Comparison of ENCODE assay signal across 18 cellular contexts in the genomic region with DNA sequence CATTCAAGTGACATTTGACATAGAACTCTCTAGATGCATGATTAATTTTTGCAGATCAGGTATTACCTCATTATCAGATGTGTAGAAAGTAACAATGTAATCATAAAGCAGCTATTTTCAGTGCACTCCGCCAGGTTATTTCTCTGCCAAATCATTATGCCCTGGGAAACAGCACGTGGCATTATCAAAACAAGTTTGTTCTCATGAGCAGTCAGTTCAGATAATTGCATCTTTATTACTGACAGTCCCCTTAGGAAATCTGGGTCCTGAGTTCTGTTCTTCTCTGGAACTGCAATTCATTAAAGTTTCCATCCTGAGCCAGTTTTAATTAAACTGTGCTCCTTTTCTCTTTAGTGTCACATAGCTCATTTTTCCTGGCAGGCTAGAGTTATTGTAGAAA.
A peak's percentile ranks its signal among the peaks of the same experiment; 100 is the strongest.
DNase-seq lines count a peak whose midpoint lies in the region; ATAC-seq and TF ChIP-seq lines count a peak whose summit lies in the region.
"Had no signal": no experiment of that assay in that cellular context is flagged by ENCODE, and none has a peak within 500 bp of the region (broad histone marks: within the 10 kb centered on the region; RNA-seq: fewer than 3 reads in every experiment).

No MANE protein-coding gene starts in this region.

- H3K27me3 ChIP-seq in testis: no peaks in the 10 kb centered on the region
- H3K27me3 ChIP-seq: BE2C, MG63, SJSA1 had no signal

- no peak overlapping the region for H3K4me3 ChIP-seq in testis
- H3K4me3 ChIP-seq: MG63, SJSA1 had no signal

- intact Hi-C loops in testis (cut with DNase I; ENCODE audit: low total_unique reads): no loop called here

- 55 to 71% methylated on average over 2 of the region's 2 CpGs for WGBS in testis, 2 donors

- TF ChIP-seq POLR2A in testis (IDR thresholded peaks at IDR 0.05): no peak

- no peak for ATAC-seq in GM21367 (IDR thresholded peaks at IDR 0.05; ENCODE audit: unreplicated experiment)

- peak; percentile 47 for DNase-seq in NCI-H446 treated with DMSO at 0.1 percent for 48 hours (lab: John Stamatoyannopoulos, UW)
- DNase-seq in inferior parietal cortex (ENCODE audit: extremely low spot score): peak; percentile 25
- no peak for DNase-seq in substantia nigra (lab: John Stamatoyannopoulos, UW)
- DNase-seq in activated CD8-positive, alpha-beta memory T cell treated with anti-CD3 and anti-CD28 coated beads for 24 hours: no peak
- no peak for DNase-seq in testis
- DNase-seq: BE2C; CD4-positive, alpha-beta memory T cell; GF-D8; MG63; NCI-H1092 treated with DMSO at 0.1 percent for 48 hours; NCI-H187 treated with DMSO at 0.1 percent for 48 hours; NCI-H2171 treated with DMSO at 0.1 percent for 48 hours; NCI-H510A treated with DMSO at 0.1 percent for 48 hours had no signal

- no peaks in the 10 kb centered on the region for H3K36me3 ChIP-seq in testis (ENCODE audit: low read depth, missing control alignments)
- H3K36me3 ChIP-seq: BE2C, MG63, SJSA1 had no signal

- H3K27ac ChIP-seq in cingulate gyrus (ENCODE audit: low read depth, low read length) (peak overlapping the region; percentile 48), substantia nigra (ENCODE audit: low read depth, low read length, poor library complexity, severe bottlenecking) (peak overlapping the region; percentile 81), testis (no peak overlapping the region)
- H3K27ac ChIP-seq: KMS-11, RWPE1, SJSA1 had no signal

- H3K9me3 ChIP-seq in testis: no peaks in the 10 kb centered on the region
- H3K9me3 ChIP-seq: BE2C, MG63, SJSA1 had no signal

- no peaks in the 10 kb centered on the region for H3K4me1 ChIP-seq in testis
- H3K4me1 ChIP-seq: BE2C, SJSA1 had no signal

- no peak for TF ChIP-seq CTCF in testis (IDR thresholded peaks at IDR 0.05)

Comparison
In these comparisons a context has a peak if more than half of its experiments do, and no peak if none do; other contexts are left out.
1. DNase-seq: peak in NCI-H446 treated with DMSO at 0.1 percent for 48 hours (single experiment) and inferior parietal cortex (single experiment); none in substantia nigra (0 of 49), activated CD8-positive, alpha-beta memory T cell treated with anti-CD3 and anti-CD28 coated beads for 24 hours (single experiment) and testis (single experiment).
2. H3K27ac ChIP-seq: peak in cingulate gyrus (single experiment) and substantia nigra (single experiment); none in testis (0 of 2).